8 cellular contexts compared by ENCODE assay signal in the genomic region with DNA sequence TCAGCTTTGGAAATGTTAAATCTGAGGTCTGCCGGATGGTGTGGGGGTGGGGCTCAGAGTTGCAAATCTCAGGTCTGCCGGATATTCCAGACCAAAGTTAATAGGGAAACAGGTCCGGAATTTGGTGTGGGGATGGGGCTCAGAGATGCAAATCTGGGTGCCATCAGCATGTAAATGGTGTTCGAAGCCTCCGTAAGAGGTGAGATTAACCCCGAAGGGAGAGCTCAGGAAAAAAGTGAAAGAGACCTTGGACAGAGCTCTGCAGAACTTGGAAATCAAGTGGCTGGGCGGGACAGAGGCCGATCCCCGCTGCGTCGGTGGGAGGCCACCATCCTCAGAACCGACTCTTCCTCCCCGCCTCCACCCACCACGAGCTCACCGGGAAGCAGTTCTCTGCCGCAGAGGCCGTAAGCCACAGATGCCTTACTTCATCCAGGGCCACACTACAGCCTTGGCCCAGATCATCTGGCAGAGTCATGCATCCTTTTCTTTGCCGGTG. TPM values are rescaled to one million over a fixed set of nuclear protein-coding genes. Genes with fewer than 3 reads are reported as not detected.
A peak's percentile ranks its signal among the peaks of the same experiment; 100 is the strongest.
DNase-seq lines count a peak whose midpoint lies in the region; ATAC-seq and TF ChIP-seq lines count a peak whose summit lies in the region.

No MANE protein-coding gene starts in this region.

- WGBS in mesenchymal stem cell = under 1% methylated on average over 18 of the region's 18 CpGs
- WGBS in testis, 2 donors = 0 to 1% methylated on average over 17 to 18 of the region's 18 CpGs

- H3K23ac ChIP-seq in mesenchymal stem cell (ENCODE audit: low read length in 2 of 2) = no peak overlapping the region

- H3K27me3 ChIP-seq in endocrine pancreas (ENCODE audit: control insufficient read depth, insufficient read depth, low read length) (no peaks in the 10 kb centered on the region), mesenchymal stem cell (ENCODE audit: control insufficient read depth in 1 of 2, insufficient read depth in 1 of 2, low read length in 2 of 2) (peaks cover 33 to 39% of the 10 kb centered on the region in 2 experiments), testis (no peaks in the 10 kb centered on the region)

- no peak overlapping the region for H4K91ac ChIP-seq in mesenchymal stem cell (ENCODE audit: low read length)

- H3K4me2 ChIP-seq in mesenchymal stem cell (ENCODE audit: low read length, poor library complexity, severe bottlenecking) = peak overlapping the region; percentile 71

- no peak for TF ChIP-seq POLR2A in testis (IDR thresholded peaks at IDR 0.05)

- H3K27ac ChIP-seq in 22Rv1 (peak overlapping the region; percentile 99), mesenchymal stem cell (ENCODE audit: low read length, poor library complexity, severe bottlenecking) (no peak overlapping the region), testis (peak overlapping the region in 1 of 2 donors; percentile 97)

- no peak overlapping the region for H2AK5ac ChIP-seq in mesenchymal stem cell (ENCODE audit: low read length, severe bottlenecking)

- no peak overlapping the region for H3K18ac ChIP-seq in mesenchymal stem cell (ENCODE audit: low read depth in 1 of 2, low read length in 2 of 2)

- no peak for TF ChIP-seq CTCF in 22Rv1 (IDR thresholded peaks at IDR 0.05)
- no peak for TF ChIP-seq CTCF in testis (IDR thresholded peaks at IDR 0.05)

- no peak overlapping the region for H2BK120ac ChIP-seq in mesenchymal stem cell (ENCODE audit: low read depth, low read length)

- no peak overlapping the region for H3K4ac ChIP-seq in mesenchymal stem cell (ENCODE audit: low read depth in 1 of 2, low read length in 2 of 2)

- H3K36me3 ChIP-seq in endocrine pancreas (ENCODE audit: control insufficient read depth, insufficient read depth, low read length) (no peaks in the 10 kb centered on the region), mesenchymal stem cell (ENCODE audit: control insufficient read depth in 1 of 2, insufficient read depth in 2 of 2, low read depth in 1 of 2, low read length in 2 of 2) (no peaks in the 10 kb centered on the region), testis (ENCODE audit: low read depth, missing control alignments) (no peaks in the 10 kb centered on the region)

- no peak for ATAC-seq in GM18519 (IDR thresholded peaks at IDR 0.05; ENCODE audit: low FRiP score, unreplicated experiment)
- ATAC-seq in HG02623 (IDR thresholded peaks at IDR 0.05; ENCODE audit: unreplicated experiment) = no peak

- H3K4me1 ChIP-seq in endocrine pancreas (ENCODE audit: control insufficient read depth, insufficient read depth, low read length) (no peaks in the 10 kb centered on the region), mesenchymal stem cell (ENCODE audit: control insufficient read depth, insufficient read depth, low read depth, low read length) (peaks cover 7% of the 10 kb centered on the region), testis (peaks cover 22% of the 10 kb centered on the region)

- H2BK15ac ChIP-seq in mesenchymal stem cell (ENCODE audit: low read depth, poor library complexity, severe bottlenecking) = no peak overlapping the region

- no peak overlapping the region for H2BK5ac ChIP-seq in mesenchymal stem cell (ENCODE audit: low read depth, low read length, poor library complexity, severe bottlenecking)

- peak overlapping the region in 1 of 2 experiments; percentile 7 for H2BK12ac ChIP-seq in mesenchymal stem cell (ENCODE audit: low read length in 2 of 2)

- peaks cover 4% of the 10 kb centered on the region for H3K79me1 ChIP-seq in mesenchymal stem cell (replicated peaks; ENCODE audit: low read length, poor library complexity, severe bottlenecking)

- DNase-seq in HT-29 (ENCODE audit: low spot score) (peak; percentile 49), UCSD-AML1 (lab: John Stamatoyannopoulos, UW; ENCODE audit: unreplicated experiment) (peak; percentile 37), mesenchymal stem cell (peak; percentile 71), testis (peak; percentile 71)

- no peak overlapping the region for H3K14ac ChIP-seq in mesenchymal stem cell (ENCODE audit: low read length in 2 of 2)

- peak overlapping the region; percentile 2 for H2AFZ ChIP-seq in mesenchymal stem cell (ENCODE audit: low read depth, low read length)

- H3K9ac ChIP-seq in endocrine pancreas (ENCODE audit: control insufficient read depth, insufficient read depth, low read length) (no peak overlapping the region), mesenchymal stem cell (ENCODE audit: low read length) (peak overlapping the region; percentile 89)

- H3K4me3 ChIP-seq in endocrine pancreas (ENCODE audit: control insufficient read depth, insufficient read depth, low read length) = peak overlapping the region; percentile 89
- peak overlapping the region in 1 of 2 experiments; percentile 95 for H3K4me3 ChIP-seq in mesenchymal stem cell (ENCODE audit: insufficient read depth in 1 of 2, low read depth in 1 of 2, low read length in 2 of 2)
- H3K4me3 ChIP-seq in testis = peak overlapping the region; percentile 87 to 90

- no peak overlapping the region for H4K8ac ChIP-seq in mesenchymal stem cell (ENCODE audit: low read length)

- H3K9me3 ChIP-seq in endocrine pancreas (ENCODE audit: control insufficient read depth, low read length) = no peaks in the 10 kb centered on the region
- no peaks in the 10 kb centered on the region for H3K9me3 ChIP-seq in mesenchymal stem cell (ENCODE audit: control insufficient read depth, low read length)
- no peaks in the 10 kb centered on the region for H3K9me3 ChIP-seq in testis

- intact Hi-C loops in testis (cut with DNase I; ENCODE audit: low total_unique reads) = no loop called here

RNA-seq across cellular contexts. Expression of a gene that starts 1.7 kb away (rescaled TPM):
- 53.8 and 58.8 TPM in 2 replicates for total RNA-seq in HT-29 (2014; rRNA removed; shearing (Covaris generic))
- polyA plus RNA-seq in mesenchymal stem cell (2013, experiment 1 of 2) = 33.7 TPM
- polyA plus RNA-seq in mesenchymal stem cell (2013, experiment 2 of 2) = 34.2 TPM
- total RNA-seq in testis = 10 to 100 TPM; 31.1 to 41.7 TPM
- 48.3 TPM for polyA plus RNA-seq in testis (ENCODE audit: insufficient read depth, low read depth, low replicate concordance)

RNA-seq across cellular contexts. Expression of a gene that starts 50.0 kb away (rescaled TPM):
- 4.6 and 6.0 TPM in 2 replicates for total RNA-seq in HT-29 (2014; rRNA removed; shearing (Covaris generic))
- 31.3 TPM for polyA plus RNA-seq in mesenchymal stem cell (2013, experiment 1 of 2)
- 33.9 TPM for polyA plus RNA-seq in mesenchymal stem cell (2013, experiment 2 of 2)
- total RNA-seq in testis = 10 to 100 TPM; 27.2 to 33.1 TPM
- 31.1 TPM for polyA plus RNA-seq in testis (ENCODE audit: insufficient read depth, low read depth, low replicate concordance)
